In genomic region chr2:235596272-235596671, GRCh38 we compare ENCODE assay signal across 33 cellular contexts.
"Had no signal": no experiment of that assay in that cellular context is flagged by ENCODE, and none has a peak within 500 bp of the region (broad histone marks: within the 10 kb centered on the region; RNA-seq: fewer than 3 reads in every experiment).

No MANE protein-coding gene starts in this region.

- H3K36me3 ChIP-seq: adrenal gland, esophagus muscularis mucosa, gastrocnemius medialis, heart left ventricle, WERI-Rb-1 had no signal

- DNase-seq: activated B cell treated with CpG ODN at 0.5 μM for 24 hours; activated CD4-positive, alpha-beta memory T cell treated with anti-CD3 and anti-CD28 coated beads for 36 hours; activated CD4-positive, alpha-beta T cell treated with anti-CD3 and anti-CD28 coated beads for 36 hours; activated CD4-positive, alpha-beta T cell treated with anti-CD3 and anti-CD28 coated beads, Interleukin-2, amount 10 ng/mL, durations not matched to agents 24 days and 14 days; activated CD4-positive, CD25-positive, alpha-beta regulatory T cell treated with anti-CD3 and anti-CD28 coated beads, Interleukin-2, amount 50 U/mL, for 72 hours; activated CD8-positive, alpha-beta memory T cell treated with anti-CD3 and anti-CD28 coated beads, Interleukin-2, amount 10 ng/mL, durations not matched to agents 7 days and 5 days; activated CD8-positive, alpha-beta memory T cell treated with anti-CD3 and anti-CD28 coated beads, Interleukin-2, amount 50 U/mL, for 4 hours; activated CD8-positive, alpha-beta T cell treated with anti-CD3 and anti-CD28 coated beads, Interleukin-2, amount 10 ng/mL, durations not matched to agents 7 days and 5 days; activated effector memory CD4-positive, alpha-beta T cell treated with anti-CD3 and anti-CD28 coated beads, Interleukin-2, amount 50 U/mL, for 16 hours; activated naive CD4-positive, alpha-beta T cell treated with anti-CD3 and anti-CD28 coated beads for 36 hours; activated naive CD8-positive, alpha-beta T cell treated with anti-CD3 and anti-CD28 coated beads for 36 hours; activated naive CD8-positive, alpha-beta T cell treated with anti-CD3 and anti-CD28 coated beads, Interleukin-2, amount 50 U/mL, for 24 hours; activated T-cell treated with anti-CD3 and anti-CD28 coated beads, Interleukin-2, amount 50 U/mL, for 1 hour; activated T-cell treated with anti-CD3 and anti-CD28 coated beads, Interleukin-2, amount 50 U/mL, for 48 hours; adrenal gland; amygdala; aorta; body of pancreas; central memory CD4-positive, alpha-beta T cell; cerebellar nuclear complex; effector CD4-positive, alpha-beta T cell; effector memory CD8-positive, alpha-beta T cell; erythroblast; foreskin keratinocyte; gastrocnemius medialis; glutamatergic neuron; heart left ventricle; T-helper 1 cell; T-helper 17 cell; T1000; WERI-Rb-1 had no signal

- ATAC-seq: activated CD4-positive, alpha-beta T cell treated with anti-CD3 and anti-CD28 coated beads for 36 hours; activated CD8-positive, alpha-beta memory T cell treated with anti-CD3 and anti-CD28 coated beads, Interleukin-2, amount 10 ng/mL, durations not matched to agents 7 days and 5 days; activated CD8-positive, alpha-beta T cell treated with anti-CD3 and anti-CD28 coated beads, Interleukin-2, amount 10 ng/mL, durations not matched to agents 7 days and 5 days; activated naive CD8-positive, alpha-beta T cell treated with anti-CD3 and anti-CD28 coated beads, Interleukin-2, amount 50 U/mL, for 24 hours; body of pancreas; effector memory CD8-positive, alpha-beta T cell; foreskin keratinocyte; T-helper 17 cell had no signal

- H3K4me3 ChIP-seq: adrenal gland, body of pancreas, coronary artery, esophagus muscularis mucosa, gastrocnemius medialis, heart left ventricle had no signal

- H3K4me1 ChIP-seq: adrenal gland, foreskin keratinocyte had no signal

- H3K27me3 ChIP-seq: adrenal gland, body of pancreas, esophagus muscularis mucosa, foreskin keratinocyte, gastrocnemius medialis, heart left ventricle had no signal

- H3K9me3 ChIP-seq: adrenal gland, body of pancreas, esophagus muscularis mucosa, gastrocnemius medialis, heart left ventricle had no signal

- H3K27ac ChIP-seq: adrenal gland, body of pancreas, coronary artery, foreskin keratinocyte, gastrocnemius medialis, heart left ventricle, WERI-Rb-1 had no signal
